In genomic region chr9:36332006-36332405, GRCh38 we compare ENCODE assay signal across 17 cellular contexts.
DNase-seq lines count a peak whose midpoint lies in the region; ATAC-seq and TF ChIP-seq lines count a peak whose summit lies in the region.
"Had no signal": no experiment of that assay in that cellular context is flagged by ENCODE, and none has a peak within 500 bp of the region (broad histone marks: within the 10 kb centered on the region; RNA-seq: fewer than 3 reads in every experiment).

No MANE protein-coding gene starts in this region.

- H3K4me3 ChIP-seq in subcutaneous abdominal adipose tissue (ENCODE audit: low read depth in 1 of 5, low read length in 5 of 5): no peak overlapping the region
- H3K4me3 ChIP-seq: SK-N-MC had no signal

- peak overlapping the region; percentile 29 for H3K27ac ChIP-seq in subcutaneous abdominal adipose tissue (ENCODE audit: low read depth, low read length)
- H3K27ac ChIP-seq: SK-N-MC had no signal

- no peak overlapping the region for H3K9ac ChIP-seq in subcutaneous abdominal adipose tissue (ENCODE audit: low read length in 5 of 5)

- peak overlapping the region in 3 of 5 experiments; percentile 60 to 73 (median 60) for H3K27ac Mint-ChIP-seq in brain

- ATAC-seq in GM18517 (IDR thresholded peaks at IDR 0.05; ENCODE audit: unreplicated experiment): no peak

- DNase-seq in EL (peak; percentile 31), M059J (ENCODE audit: low read depth) (peak; percentile 65), AML-193 (lab: John Stamatoyannopoulos, UW) (no peak), CD1c-positive myeloid dendritic cell (ENCODE audit: extremely low spot score) (no peak), NCI-H226 (no peak)
- DNase-seq: CD4-positive, alpha-beta memory T cell; DMS79 treated with DMSO at 0.1 percent for 48 hours; H7; NCI-H1436; NCI-H345; NCI-H526 treated with DMSO at 0.1 percent for 48 hours; NK-92 treated with Interleukin-12 subunit alpha and Interleukin-12 subunit beta, amount 100 ng/mL, for 24 hours; T-helper 1 cell had no signal

- peaks cover 0 to 8% (median 4%) of the 10 kb centered on the region in 5 donors for H3K4me1 ChIP-seq in subcutaneous abdominal adipose tissue (ENCODE audit: control insufficient read depth in 5 of 5, insufficient read depth in 5 of 5, low read length in 5 of 5)

- no peak overlapping the region for H3K4me3 Mint-ChIP-seq in brain
- H3K4me3 Mint-ChIP-seq: CD4-positive, alpha-beta memory T cell had no signal

- H3K36me3 ChIP-seq in subcutaneous abdominal adipose tissue (ENCODE audit: control insufficient read depth in 5 of 5, insufficient read depth in 5 of 5, low read length in 5 of 5): peaks cover 8 to 10% (median 9%) of the 10 kb centered on the region in 5 donors

- H3K27me3 Mint-ChIP-seq in brain: no peaks in the 10 kb centered on the region
- H3K27me3 Mint-ChIP-seq: CD4-positive, alpha-beta memory T cell had no signal

- peaks cover 19% of the 10 kb centered on the region for H3K4me1 Mint-ChIP-seq in brain

- no peaks in the 10 kb centered on the region for H3K27me3 ChIP-seq in subcutaneous abdominal adipose tissue (ENCODE audit: control insufficient read depth in 5 of 5, insufficient read depth in 4 of 5, low read length in 5 of 5)

- no peak for TF ChIP-seq CTCF in brain (conservative IDR thresholded peaks at IDR 0.05)

- no peaks in the 10 kb centered on the region for H3K9me3 ChIP-seq in subcutaneous abdominal adipose tissue (ENCODE audit: control insufficient read depth in 5 of 5, low read length in 5 of 5)

- peaks cover 12% of the 10 kb centered on the region for H3K36me3 Mint-ChIP-seq in brain

- peaks cover 0 to 2% (median 0%) of the 10 kb centered on the region in 5 experiments for H3K9me3 Mint-ChIP-seq in brain
- H3K9me3 Mint-ChIP-seq: CD4-positive, alpha-beta memory T cell had no signal

Comparison
In these comparisons a context has a peak if more than half of its experiments do, and no peak if none do; other contexts are left out.
1. DNase-seq: peak in EL (single experiment) and M059J (single experiment); none in AML-193 (0 of 2), CD1c-positive myeloid dendritic cell (single experiment) and NCI-H226 (single experiment).